1 cellular context compared by ENCODE assay signal in genomic region chr2:30757737-30758136, GRCh38.
TF ChIP-seq lines count a peak whose summit lies in the region.

No MANE protein-coding gene starts in this region.

TF ChIP-seq in K562, 482 proteins besides CTCF, POLR2A, EP300 and RAD21:
- no peak for TF ChIP-seq PHTF2 (CRISPR knock-in tag; IDR thresholded peaks at IDR 0.05)
- TF ChIP-seq ZKSCAN8 (CRISPR knock-in tag; IDR thresholded peaks at IDR 0.05): peak; percentile 73; the same call in 1 of the 2 replicates
